ENCODE assay signal across 1 cellular context in the genomic region with DNA sequence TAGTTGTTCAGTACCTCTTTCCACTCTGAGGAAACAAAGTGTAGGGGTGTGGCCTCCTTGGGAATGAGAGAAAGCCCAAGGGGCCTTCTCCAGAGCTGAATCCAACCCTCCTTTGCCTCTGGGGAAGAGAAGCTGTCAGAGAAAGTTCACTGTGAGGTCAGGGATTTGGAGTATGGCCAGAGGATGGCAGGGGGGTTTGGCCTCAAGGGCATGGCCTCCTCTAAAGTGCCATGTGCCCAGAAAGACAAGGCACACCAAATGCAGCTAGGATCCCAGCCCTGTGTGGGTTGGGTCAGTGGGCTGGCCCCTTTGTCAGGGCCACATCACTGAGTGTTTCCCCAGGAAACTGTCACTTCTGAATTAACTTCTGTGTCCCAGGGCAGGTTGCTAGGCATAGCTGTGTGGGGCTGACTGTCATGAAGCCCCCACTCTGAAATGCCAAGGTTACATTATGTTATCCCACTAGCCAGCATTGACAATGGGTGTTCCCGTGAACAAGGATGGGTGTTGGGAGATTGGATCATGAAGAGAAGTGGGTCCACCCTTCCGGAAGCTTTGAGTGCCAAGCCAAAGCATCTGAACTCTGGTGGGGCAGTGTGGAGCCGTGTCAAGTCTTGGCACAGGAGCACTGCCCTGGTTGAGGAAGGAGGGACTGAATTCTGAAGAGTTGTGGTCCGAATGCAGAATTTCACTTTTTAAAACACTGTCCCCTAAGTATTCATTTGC.
TF ChIP-seq lines count a peak whose summit lies in the region.

No MANE protein-coding gene starts in this region.

TF ChIP-seq in A549, 52 proteins besides CTCF, POLR2A, EP300 and RAD21 (continued from another document):
- TF ChIP-seq, protein P1, sequence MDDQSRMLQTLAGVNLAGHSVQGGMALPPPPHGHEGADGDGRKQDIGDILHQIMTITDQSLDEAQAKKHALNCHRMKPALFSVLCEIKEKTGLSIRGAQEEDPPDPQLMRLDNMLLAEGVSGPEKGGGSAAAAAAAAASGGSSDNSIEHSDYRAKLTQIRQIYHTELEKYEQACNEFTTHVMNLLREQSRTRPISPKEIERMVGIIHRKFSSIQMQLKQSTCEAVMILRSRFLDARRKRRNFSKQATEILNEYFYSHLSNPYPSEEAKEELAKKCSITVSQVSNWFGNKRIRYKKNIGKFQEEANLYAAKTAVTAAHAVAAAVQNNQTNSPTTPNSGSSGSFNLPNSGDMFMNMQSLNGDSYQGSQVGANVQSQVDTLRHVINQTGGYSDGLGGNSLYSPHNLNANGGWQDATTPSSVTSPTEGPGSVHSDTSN (IDR thresholded peaks at IDR 0.05): no peak
- no peak for TF ChIP-seq KDM1A (IDR thresholded peaks at IDR 0.05; ENCODE audit: low read depth)
